Comparison of ENCODE assay signal across 9 cellular contexts in genomic region chr5:132776932-132777208, GRCh38. TPM values are rescaled to one million over a fixed set of nuclear protein-coding genes. Genes with fewer than 3 reads are reported as not detected.
DNase-seq lines count a peak whose midpoint lies in the region; FAIRE-seq and TF ChIP-seq lines count a peak whose summit lies in the region.
"Had no signal": no experiment of that assay in that cellular context is flagged by ENCODE, and none has a peak within 500 bp of the region (broad histone marks: within the 10 kb centered on the region; RNA-seq: fewer than 3 reads in every experiment).

No MANE protein-coding gene starts in this region.

- peaks cover 2% of the 10 kb centered on the region for H3K36me3 Mint-ChIP-seq in neural progenitor cell

- no peaks in the 10 kb centered on the region; the same call in 1 of the 2 replicates for H3K79me1 ChIP-seq in H1 (ENCODE audit: low read depth, low read length)

- H2AFZ ChIP-seq in H1 (ENCODE audit: low read length) (no peak overlapping the region; the same call in 1 of the 2 replicates), neural progenitor cell (replicated peaks) (peak overlapping the region; percentile 99)

- H3K4me3 ChIP-seq in BLaER1 treated with 17β-estradiol and CSF1 and Interleukin-3, amounts not matched to agents 10 nM and 100 nM, result peak overlapping the region; percentile 69 to 90 (median 80)
- peak overlapping the region; percentile 68 to 75 (median 73) for H3K4me3 ChIP-seq in H1 (ENCODE audit: extremely low read depth in 1 of 4, insufficient read depth in 2 of 4, low read depth in 3 of 4, low read length in 4 of 4)
- peak overlapping the region; percentile 83 for H3K4me3 ChIP-seq in neural progenitor cell

- H4K91ac ChIP-seq in H1 (replicated peaks; ENCODE audit: insufficient read length, low read length), result no peak overlapping the region

- peak overlapping the region; percentile 92 to 100 (median 99) for H3K4me2 ChIP-seq in BLaER1 treated with 17β-estradiol and CSF1 and Interleukin-3, amounts not matched to agents 10 nM and 100 nM
- H3K4me2 ChIP-seq in H1 (ENCODE audit: insufficient read depth in 1 of 2, low read depth in 2 of 2, low read length in 2 of 2) (peak overlapping the region; percentile 92 to 94), neural progenitor cell (peak overlapping the region; percentile 98)

- no peak overlapping the region for H3K18ac ChIP-seq in H1 (ENCODE audit: extremely low read depth, low read length)

- H3K36me3 ChIP-seq in BLaER1 treated with 17β-estradiol and CSF1 and Interleukin-3, amounts not matched to agents 10 nM and 100 nM, result no peaks in the 10 kb centered on the region
- H3K36me3 ChIP-seq in KOPT-K1 (ENCODE audit: insufficient read depth, low read length), result no peaks in the 10 kb centered on the region
- no peaks in the 10 kb centered on the region for H3K36me3 ChIP-seq in H1 (ENCODE audit: control insufficient read depth in 2 of 4, insufficient read depth in 4 of 4, low read length in 3 of 4)
- no peaks in the 10 kb centered on the region for H3K36me3 ChIP-seq in neural progenitor cell

- CTCF ChIA-PET in H1 (lab: Charles Lee; ENCODE audit: partially characterized antibody) (interaction anchor here (1.2 to 6.6 kb wide), 7 partner anchors 11 to 45 kb away, joined by 3 to 58 read pairs (median 7); no protein-coding TSS in a partner anchor), HEK293T (lab: Yijun Ruan, JAX) (no interaction called here)

- H3K4me1 Mint-ChIP-seq in neural progenitor cell, result peaks cover 43% of the 10 kb centered on the region

- no peak overlapping the region for H3K14ac ChIP-seq in H1 (ENCODE audit: insufficient read length)

- H3K4me3 Mint-ChIP-seq in neural progenitor cell, result no peak overlapping the region

- H2AK5ac ChIP-seq in H1 (ENCODE audit: low read depth, low read length), result no peak overlapping the region

- peak overlapping the region; percentile 31; the same call in 1 of the 2 replicates for H4K8ac ChIP-seq in H1 (ENCODE audit: extremely low read depth, insufficient read depth, low read length)

- H3K27ac ChIP-seq in BLaER1 treated with 17β-estradiol and CSF1 and Interleukin-3, amounts not matched to agents 10 nM and 100 nM, result peak overlapping the region; percentile 58 to 83 (median 77)
- H3K27ac ChIP-seq in KOPT-K1 (ENCODE audit: low read depth, low read length, poor library complexity, severe bottlenecking) (peak overlapping the region; percentile 59), H1 (ENCODE audit: low read depth, low read length) (no peak overlapping the region), neural progenitor cell (no peak overlapping the region)

- no peaks in the 10 kb centered on the region for H3K9me3 ChIP-seq in BLaER1 treated with 17β-estradiol and CSF1 and Interleukin-3, amounts not matched to agents 10 nM and 100 nM (replicated peaks in 1 of 11)
- H3K9me3 ChIP-seq in KOPT-K1 (ENCODE audit: insufficient read depth, low read length, poor library complexity, severe bottlenecking), result no peaks in the 10 kb centered on the region
- no peaks in the 10 kb centered on the region for H3K9me3 ChIP-seq in H1 (ENCODE audit: insufficient read depth in 2 of 2, low read depth in 1 of 2, low read length in 1 of 2)
- no peaks in the 10 kb centered on the region for H3K9me3 ChIP-seq in neural progenitor cell (ENCODE audit: low read depth)

- no peak for TF ChIP-seq RAD21 in H1 (IDR thresholded peaks at IDR 0.05 in 1 of 2, conservative IDR thresholded peaks at IDR 0.05 in 1 of 2; ENCODE audit: low read depth in 2 of 2, low read length in 2 of 2)

- no peak overlapping the region for H2BK12ac ChIP-seq in H1 (ENCODE audit: low read depth, low read length)

- TF ChIP-seq CTCF in H1 (IDR thresholded peaks at IDR 0.05; ENCODE audit: control extremely low read depth in 1 of 3, insufficient read depth in 1 of 3, low read depth in 1 of 3, low read length in 3 of 3) (no peak), neural progenitor cell (IDR thresholded peaks at IDR 0.05) (no peak)

- H3K27me3 Mint-ChIP-seq in neural progenitor cell (ENCODE audit: insufficient read depth, low read depth), result peaks cover 4% of the 10 kb centered on the region

- no peak overlapping the region for H3K27ac Mint-ChIP-seq in neural progenitor cell

- TF ChIP-seq POLR2A in H1 (IDR thresholded peaks at IDR 0.05; ENCODE audit: control extremely low read depth in 1 of 2, low read depth in 2 of 2, low read length in 2 of 2), result no peak

- peaks cover 0 to 31% (median 0%) of the 10 kb centered on the region in 11 experiments; a peak in 3 of 22 replicates for H4K20me1 ChIP-seq in BLaER1 treated with 17β-estradiol and CSF1 and Interleukin-3, amounts not matched to agents 10 nM and 100 nM
- H4K20me1 ChIP-seq in H1 (replicated peaks in 1 of 2; ENCODE audit: control insufficient read depth in 1 of 2, insufficient read depth in 2 of 2, low read length in 2 of 2), result peaks cover 3 to 9% of the 10 kb centered on the region in 2 experiments
- peaks cover 12% of the 10 kb centered on the region for H4K20me1 ChIP-seq in neural progenitor cell (ENCODE audit: low read depth)

- 1% methylated on average over 19 of the region's 41 CpGs; no CpG with 5 or more reads in 1 of the 2 experiments for WGBS in H1 (ENCODE audit: extremely low coverage in 1 of 2, insufficient coverage in 1 of 2, insufficient read length in 1 of 2, insufficient replicate concordance in 2 of 2, low coverage in 1 of 2, low lambda C conversion rate in 2 of 2, missing lambda C conversion rate in 1 of 2), 2 experiments

- POLR2A ChIA-PET in H1 (lab: Charles Lee; ENCODE audit: partially characterized antibody) (interaction anchor here (1.0 to 2.7 kb wide), 3 partner anchors 20 to 46 kb away, joined by 3 to 8 read pairs (median 3); partner anchors contain the start of gene CCNI2), HEK293T (lab: Yijun Ruan, JAX) (interaction anchor here (1.0 to 3.6 kb wide), 9 partner anchors 8 to 83 kb away, joined by 3 to 16 read pairs (median 6); partner anchors contain the start of gene KIF3A)

- H3K4ac ChIP-seq in H1 (replicated peaks; ENCODE audit: insufficient read length, low read depth, low read length), result no peak overlapping the region

- no peak overlapping the region for H2BK120ac ChIP-seq in H1 (replicated peaks; ENCODE audit: low read depth, low read length)

- peaks cover 12 to 25% (median 19%) of the 10 kb centered on the region in 10 experiments; a peak in 19 of 20 replicates for H3K4me1 ChIP-seq in BLaER1 treated with 17β-estradiol and CSF1 and Interleukin-3, amounts not matched to agents 10 nM and 100 nM
- peaks cover 0 to 12% (median 3%) of the 10 kb centered on the region in 4 experiments; a peak in 5 of 7 replicates for H3K4me1 ChIP-seq in H1 (replicated peaks in 1 of 4; ENCODE audit: control insufficient read depth in 3 of 4, insufficient read depth in 4 of 4, low read length in 3 of 4)
- H3K4me1 ChIP-seq in neural progenitor cell, result peaks cover 15% of the 10 kb centered on the region

- peaks cover 29% of the 10 kb centered on the region for H3F3A ChIP-seq in neural progenitor cell (ENCODE audit: low read depth)

- H2BK20ac ChIP-seq in H1 (ENCODE audit: low read length), result no peak overlapping the region

- DNase-seq in H1 (ENCODE audit: low read depth in 1 of 2, low spot score in 2 of 2) (peak in 1 of 2 experiments; percentile 53), neural progenitor cell (ENCODE audit: low spot score) (no peak), cerebellar nuclear complex (lab: John Stamatoyannopoulos, UW) (no peak), HEK293T (ENCODE audit: extremely low spot score) (no peak), NCI-H510A treated with DMSO at 0.1 percent for 48 hours (lab: John Stamatoyannopoulos, UW) (no peak), cerebellum (ENCODE audit: low spot score) (no peak)

- H3K27me3 ChIP-seq in BLaER1 treated with 17β-estradiol and CSF1 and Interleukin-3, amounts not matched to agents 10 nM and 100 nM, result peaks cover 34 to 58% (median 47%) of the 10 kb centered on the region in 11 experiments
- H3K27me3 ChIP-seq in H1 (replicated peaks in 1 of 4; ENCODE audit: control insufficient read depth in 3 of 4, extremely low read depth in 1 of 4, insufficient read depth in 3 of 4, low read length in 3 of 4) (peaks cover 2 to 51% (median 34%) of the 10 kb centered on the region in 4 experiments), neural progenitor cell (peaks cover 66% of the 10 kb centered on the region)

- H3K9me3 Mint-ChIP-seq in neural progenitor cell, result no peaks in the 10 kb centered on the region

- TF ChIP-seq EP300 in H1 (IDR thresholded peaks at IDR 0.05; ENCODE audit: borderline replicate concordance in 1 of 2, low read depth in 2 of 2, low read length in 2 of 2), result no peak

- H3K79me2 ChIP-seq in H1 (ENCODE audit: control insufficient read depth in 1 of 2, insufficient read depth in 2 of 2, low read length in 2 of 2) (peaks cover 0 to 7% of the 10 kb centered on the region in 2 experiments; a peak in 1 of 4 replicates), neural progenitor cell (ENCODE audit: low read depth) (peaks cover 6% of the 10 kb centered on the region)

- H3K23ac ChIP-seq in H1 (ENCODE audit: insufficient read length), result no peak overlapping the region

- peaks cover 10% of the 10 kb centered on the region for H3K23me2 ChIP-seq in H1 (ENCODE audit: low read depth, low read length)

- no peak overlapping the region for H2BK15ac ChIP-seq in H1 (ENCODE audit: low read length)

- no peak overlapping the region for H3K56ac ChIP-seq in H1 (replicated peaks; ENCODE audit: insufficient read length, low read depth, low read length)

- H4K5ac ChIP-seq in H1 (ENCODE audit: insufficient read length, low read depth, low read length), result no peak overlapping the region

- H2BK5ac ChIP-seq in H1 (ENCODE audit: low read depth, low read length), result no peak overlapping the region

- H3K9ac ChIP-seq in BLaER1 treated with 17β-estradiol and CSF1 and Interleukin-3, amounts not matched to agents 10 nM and 100 nM, result peak overlapping the region; percentile 71 to 92 (median 83)
- H3K9ac ChIP-seq in H1 (replicated peaks in 1 of 4; ENCODE audit: extremely low read depth in 1 of 4, low read depth in 3 of 4, low read length in 3 of 4), result peak overlapping the region in 1 of 4 experiments; percentile 64; a peak in 1 of 7 replicates
- H3K9ac ChIP-seq in neural progenitor cell, result no peak overlapping the region

- FAIRE-seq in H1 (lab: Jason Lieb, UNC), result no peak
- FAIRE-seq: G401.6 had no signal

RNA-seq across cellular contexts. Expression of gene SEPTIN8, which starts 0.2 kb away (rescaled TPM):
- total RNA-seq in H1 (2021; fragmentation: NEBNext Ultra II Directional; extraction: Animal tissue kit (Norgen Biotek cat#: 25700)), result 33.0 and 33.8 TPM in 2 replicates
- polyA plus RNA-seq in H1 (2011; rRNA removed), result 21.2 and 25.8 TPM in 2 replicates
- 27.8 TPM for polyA plus RNA-seq in H1 (2011; cell fraction: cytosol; rRNA removed)
- polyA plus RNA-seq in H1 (2011; cell fraction: nucleus; rRNA removed), result 63.3 TPM
- 26.4 to 29.2 TPM (median 26.9 TPM) in 4 replicates for polyA plus RNA-seq in H1 (2012, experiment 1 of 2)
- 6.3 TPM for polyA plus RNA-seq in H1 (2012, experiment 2 of 2)
- 18.0 TPM for polyA plus RNA-seq in H1 (2013, experiment 1 of 2)
- polyA plus RNA-seq in H1 (2013, experiment 2 of 2), result 18.4 TPM
- polyA minus RNA-seq in H1 (2011; rRNA and poly(A)+ RNA removed), result 24.7 and 25.5 TPM in 2 replicates
- polyA minus RNA-seq in H1 (2011; cell fraction: cytosol; rRNA and poly(A)+ RNA removed), result 11.1 TPM
- polyA minus RNA-seq in H1 (2011; cell fraction: nucleus; rRNA and poly(A)+ RNA removed), result 20.3 TPM
- total RNA-seq in neural progenitor cell (ENCODE audit: low replicate concordance), result 39.9 and 50.1 TPM in 2 replicates
- 28.7 TPM for total RNA-seq in cerebellum

RNA-seq across cellular contexts. Expression of gene CCNI2, which starts 29.6 kb away (rescaled TPM):
- total RNA-seq in H1 (2021; fragmentation: NEBNext Ultra II Directional; extraction: Animal tissue kit (Norgen Biotek cat#: 25700)), result 1.4 TPM in 2 replicates
- polyA plus RNA-seq in H1 (2011; rRNA removed), result 1.3 and 2.3 TPM in 2 replicates
- 1.2 TPM for polyA plus RNA-seq in H1 (2011; cell fraction: cytosol; rRNA removed)
- polyA plus RNA-seq in H1 (2011; cell fraction: nucleus; rRNA removed), result 3.9 TPM
- polyA plus RNA-seq in H1 (2012, experiment 1 of 2), result 0.73 to 1.4 TPM (median 1.3 TPM) in 4 replicates
- polyA plus RNA-seq in H1 (2012, experiment 2 of 2), result 0.96 TPM
- polyA plus RNA-seq in H1 (2013, experiment 1 of 2), result 0.67 TPM
- polyA plus RNA-seq in H1 (2013, experiment 2 of 2), result 1.0 TPM
- 0.66 and 2.6 TPM in 2 replicates for polyA minus RNA-seq in H1 (2011; rRNA and poly(A)+ RNA removed)
- not detected for polyA minus RNA-seq in H1 (2011; cell fraction: cytosol; rRNA and poly(A)+ RNA removed)
- polyA minus RNA-seq in H1 (2011; cell fraction: nucleus; rRNA and poly(A)+ RNA removed), result 5.8 TPM
- 0.22 TPM in 1 of 2 replicates, not detected in the other for total RNA-seq in neural progenitor cell (ENCODE audit: low replicate concordance)
- total RNA-seq in cerebellum, result 1.5 TPM

RNA-seq across cellular contexts. Expression of gene SOWAHA, which starts 36.2 kb away (rescaled TPM):
- 0.09 and 0.10 TPM in 2 replicates for total RNA-seq in H1 (2021; fragmentation: NEBNext Ultra II Directional; extraction: Animal tissue kit (Norgen Biotek cat#: 25700))
- 0.11 and 0.17 TPM in 2 replicates for polyA plus RNA-seq in H1 (2011; rRNA removed)
- 0.06 TPM for polyA plus RNA-seq in H1 (2011; cell fraction: cytosol; rRNA removed)
- polyA plus RNA-seq in H1 (2011; cell fraction: nucleus; rRNA removed), result 0.11 TPM
- 0.05 to 0.13 TPM in 2 of 4 replicates, not detected in the others for polyA plus RNA-seq in H1 (2012, experiment 1 of 2)
- not detected for polyA plus RNA-seq in H1 (2012, experiment 2 of 2)
- 0.06 TPM for polyA plus RNA-seq in H1 (2013, experiment 1 of 2)
- polyA plus RNA-seq in H1 (2013, experiment 2 of 2), result 0.06 TPM
- 0.06 TPM in 1 of 2 replicates, not detected in the other for polyA minus RNA-seq in H1 (2011; rRNA and poly(A)+ RNA removed)
- not detected for polyA minus RNA-seq in H1 (2011; cell fraction: cytosol; rRNA and poly(A)+ RNA removed)
- polyA minus RNA-seq in H1 (2011; cell fraction: nucleus; rRNA and poly(A)+ RNA removed), result 0.20 TPM
- 0.03 TPM in 1 of 2 replicates, not detected in the other for total RNA-seq in neural progenitor cell (ENCODE audit: low replicate concordance)
- total RNA-seq in cerebellum, result 4.9 TPM

RNA-seq across cellular contexts. Expression of gene KIF3A, which starts 39.5 kb away (rescaled TPM):
- 11.5 and 13.1 TPM in 2 replicates for total RNA-seq in H1 (2021; fragmentation: NEBNext Ultra II Directional; extraction: Animal tissue kit (Norgen Biotek cat#: 25700))
- polyA plus RNA-seq in H1 (2011; rRNA removed), result 2.2 and 3.1 TPM in 2 replicates
- 4.7 TPM for polyA plus RNA-seq in H1 (2011; cell fraction: cytosol; rRNA removed)
- polyA plus RNA-seq in H1 (2011; cell fraction: nucleus; rRNA removed), result 3.4 TPM
- 4.8 to 13.7 TPM (median 7.5 TPM) in 4 replicates for polyA plus RNA-seq in H1 (2012, experiment 1 of 2)
- 0.50 TPM for polyA plus RNA-seq in H1 (2012, experiment 2 of 2)
- polyA plus RNA-seq in H1 (2013, experiment 1 of 2), result 7.1 TPM
- polyA plus RNA-seq in H1 (2013, experiment 2 of 2), result 6.7 TPM
- 2.6 and 8.3 TPM in 2 replicates for polyA minus RNA-seq in H1 (2011; rRNA and poly(A)+ RNA removed)
- 4.9 TPM for polyA minus RNA-seq in H1 (2011; cell fraction: cytosol; rRNA and poly(A)+ RNA removed)
- 4.3 TPM for polyA minus RNA-seq in H1 (2011; cell fraction: nucleus; rRNA and poly(A)+ RNA removed)
- 13.9 and 27.6 TPM in 2 replicates for total RNA-seq in neural progenitor cell (ENCODE audit: low replicate concordance)
- 73.5 TPM for total RNA-seq in cerebellum

RNA-seq across cellular contexts. Expression of gene SHROOM1, which starts 53.6 kb away (rescaled TPM):
- total RNA-seq in H1 (2021; fragmentation: NEBNext Ultra II Directional; extraction: Animal tissue kit (Norgen Biotek cat#: 25700)), result 5.2 and 5.7 TPM in 2 replicates
- 3.9 and 11.8 TPM in 2 replicates for polyA plus RNA-seq in H1 (2011; rRNA removed)
- 7.3 TPM for polyA plus RNA-seq in H1 (2011; cell fraction: cytosol; rRNA removed)
- 9.6 TPM for polyA plus RNA-seq in H1 (2011; cell fraction: nucleus; rRNA removed)
- 1.7 to 4.7 TPM (median 4.3 TPM) in 4 replicates for polyA plus RNA-seq in H1 (2012, experiment 1 of 2)
- 1.8 TPM for polyA plus RNA-seq in H1 (2012, experiment 2 of 2)
- 2.9 TPM for polyA plus RNA-seq in H1 (2013, experiment 1 of 2)
- polyA plus RNA-seq in H1 (2013, experiment 2 of 2), result 2.5 TPM
- polyA minus RNA-seq in H1 (2011; rRNA and poly(A)+ RNA removed), result 1.4 and 7.3 TPM in 2 replicates
- polyA minus RNA-seq in H1 (2011; cell fraction: cytosol; rRNA and poly(A)+ RNA removed), result 2.1 TPM
- 5.6 TPM for polyA minus RNA-seq in H1 (2011; cell fraction: nucleus; rRNA and poly(A)+ RNA removed)
- total RNA-seq in neural progenitor cell (ENCODE audit: low replicate concordance) (0.36 and 2.0 TPM in 2 replicates), cerebellum (2.4 TPM)

Comparison
In these comparisons a context has a peak if more than half of its experiments do, and no peak if none do; other contexts are left out.
1. H3K27ac ChIP-seq: peak in BLaER1 treated with 17β-estradiol and CSF1 and Interleukin-3, amounts not matched to agents 10 nM and 100 nM (11 of 11) and KOPT-K1 (single experiment); none in H1 (single experiment) and neural progenitor cell (single experiment).
2. Peak in every context shown above with its lines, with median percentiles within 50 percentile points of each other: H3K4me2 ChIP-seq and H3K4me3 ChIP-seq.